In genomic region chr17:79087428-79088143, GRCh38 we compare ENCODE assay signal across 8 cellular contexts. TPM values are rescaled to one million over a fixed set of nuclear protein-coding genes. Genes with fewer than 3 reads are reported as not detected.
DNase-seq lines count a peak whose midpoint lies in the region; ATAC-seq, FAIRE-seq and TF ChIP-seq lines count a peak whose summit lies in the region.

No MANE protein-coding gene starts in this region.

- CTCF ChIA-PET in endothelial cell of umbilical vein (lab: Charles Lee): interaction anchor here (0.5 to 14.1 kb wide), 24 partner anchors 9 to 621 kb away, joined by 3 to 428 read pairs (median 4); partner anchors contain the start of gene ENGASE

- no peaks in the 10 kb centered on the region for H3K36me3 Mint-ChIP-seq in CD4-positive, CD25-positive, alpha-beta regulatory T cell

- H3K27me3 ChIP-seq in CD4-positive, CD25-positive, alpha-beta regulatory T cell (ENCODE audit: control insufficient read depth, insufficient read depth, low read length): no peaks in the 10 kb centered on the region
- H3K27me3 ChIP-seq in endothelial cell of umbilical vein (ENCODE audit: control insufficient read depth in 2 of 2, insufficient read depth in 2 of 2, low read length in 2 of 2): no peaks in the 10 kb centered on the region

- H2AFZ ChIP-seq in endothelial cell of umbilical vein (ENCODE audit: low read depth, low read length): no peak overlapping the region

- no TSS peak for BruUV-seq in endothelial cell of umbilical vein (replicated peaks; lab: Mats Ljungman, UMichigan)

- H4K20me1 ChIP-seq in endothelial cell of umbilical vein (replicated peaks; ENCODE audit: control insufficient read depth, extremely low read depth, insufficient read depth, low read length): no peaks in the 10 kb centered on the region

- peaks cover 8% of the 10 kb centered on the region for H3K36me3 ChIP-seq in CD4-positive, CD25-positive, alpha-beta regulatory T cell (ENCODE audit: control insufficient read depth, insufficient read depth, low read length)
- peaks cover 0 to 3% of the 10 kb centered on the region in 2 experiments for H3K36me3 ChIP-seq in endothelial cell of umbilical vein (ENCODE audit: control insufficient read depth in 2 of 2, extremely low read depth in 1 of 2, insufficient read depth in 2 of 2, low read length in 2 of 2)

- no peaks in the 10 kb centered on the region for H3K79me2 ChIP-seq in endothelial cell of umbilical vein (ENCODE audit: control insufficient read depth, insufficient read depth, low read length)

- H3K9me3 ChIP-seq in CD4-positive, CD25-positive, alpha-beta regulatory T cell (ENCODE audit: control insufficient read depth in 2 of 2, low read length in 2 of 2): no peaks in the 10 kb centered on the region
- H3K9me3 ChIP-seq in endothelial cell of umbilical vein (replicated peaks; ENCODE audit: control insufficient read depth, insufficient read depth, low read length): no peaks in the 10 kb centered on the region

- H3K9me1 ChIP-seq in endothelial cell of umbilical vein (replicated peaks; ENCODE audit: control insufficient read depth, extremely low read depth, insufficient read depth, low read length): no peaks in the 10 kb centered on the region

- intact Hi-C loops in endothelial cell of umbilical vein (cut with micrococcal nuclease): loop anchor here (1.0 to 10.0 kb wide), 4 partner anchors 77 to 621 kb away; no protein-coding TSS in a partner anchor

- DNase-seq in CD4-positive, CD25-positive, alpha-beta regulatory T cell: peak; percentile 57 to 70 (median 65)
- DNase-seq in NCI-H748 (lab: John Stamatoyannopoulos, UW; ENCODE audit: unreplicated experiment): peak; percentile 54
- DNase-seq in activated CD8-positive, alpha-beta memory T cell treated with anti-CD3 and anti-CD28 coated beads, Interleukin-2, amount 50 U/mL, for 24 hours (ENCODE audit: extremely low read depth): peak; percentile 49
- DNase-seq in endothelial cell of umbilical vein (ENCODE audit: low read depth, low spot score): peak; percentile 51
- peak; percentile 70 for DNase-seq in mucosa of gallbladder (ENCODE audit: low spot score)
- DNase-seq in stimulated activated CD8-positive, alpha-beta memory T cell treated with anti-CD3 and anti-CD28 coated beads, Interleukin-7, amount 100 ng/mL, for 24 hours (ENCODE audit: low read depth): peak; percentile 60

- no peak overlapping the region for H3K27ac Mint-ChIP-seq in CD4-positive, CD25-positive, alpha-beta regulatory T cell

- TF ChIP-seq POLR2A in endothelial cell of umbilical vein (IDR thresholded peaks at IDR 0.05; ENCODE audit: low read depth, low read length): no peak

- peak; percentile 81 to 88 for TF ChIP-seq CTCF in endothelial cell of umbilical vein (IDR thresholded peaks at IDR 0.05; ENCODE audit: extremely low read depth in 1 of 2, insufficient read depth in 1 of 2, low read depth in 1 of 2, low read length in 2 of 2)

- dilution Hi-C loops in endothelial cell of umbilical vein (cut with MboI; ENCODE audit: extremely low pct_ligation_motif_present, low sequenced_read_pairs): no loop called here

- H3K9ac ChIP-seq in endothelial cell of umbilical vein (replicated peaks; ENCODE audit: extremely low read depth, insufficient read depth, low read length): no peak overlapping the region

- no peak overlapping the region for H3K27ac ChIP-seq in CD4-positive, CD25-positive, alpha-beta regulatory T cell (ENCODE audit: insufficient read depth, low read length, poor library complexity, severe bottlenecking)
- no peak overlapping the region for H3K27ac ChIP-seq in endothelial cell of umbilical vein (ENCODE audit: insufficient read depth, low read depth, low read length)

- peak; percentile 94 for FAIRE-seq in endothelial cell of umbilical vein (lab: Jason Lieb, UNC)

- H3K4me3 ChIP-seq in CD4-positive, CD25-positive, alpha-beta regulatory T cell (ENCODE audit: low read depth, low read length): no peak overlapping the region
- no peak overlapping the region for H3K4me3 ChIP-seq in endothelial cell of umbilical vein (replicated peaks in 1 of 3; ENCODE audit: insufficient read depth in 1 of 3, low read depth in 1 of 3, low read length in 3 of 3)

- peak; percentile 63 to 81 for ATAC-seq in CD4-positive, CD25-positive, alpha-beta regulatory T cell (ENCODE audit: low read depth in 2 of 2)
- ATAC-seq in HG02610 (IDR thresholded peaks at IDR 0.05; ENCODE audit: unreplicated experiment): peak; percentile 45
- no peak for ATAC-seq in GM18517 (IDR thresholded peaks at IDR 0.05; ENCODE audit: unreplicated experiment)

- no peak overlapping the region for H3K4me3 Mint-ChIP-seq in CD4-positive, CD25-positive, alpha-beta regulatory T cell

- H3K27me3 Mint-ChIP-seq in CD4-positive, CD25-positive, alpha-beta regulatory T cell: no peaks in the 10 kb centered on the region

- H3K4me1 ChIP-seq in CD4-positive, CD25-positive, alpha-beta regulatory T cell (ENCODE audit: control insufficient read depth, insufficient read depth, low read length, poor library complexity, severe bottlenecking): peaks cover 3% of the 10 kb centered on the region
- no peaks in the 10 kb centered on the region for H3K4me1 ChIP-seq in endothelial cell of umbilical vein (ENCODE audit: control insufficient read depth, extremely low read depth, insufficient read depth, low read length)

- POLR2A ChIA-PET in endothelial cell of umbilical vein (lab: Charles Lee): interaction anchor here (1.1 kb wide), 1 partner anchor 306 kb away, joined by 4 read pairs; no protein-coding TSS in a partner anchor

- H3K4me1 Mint-ChIP-seq in CD4-positive, CD25-positive, alpha-beta regulatory T cell: peaks cover 0 to 4% (median under 1%) of the 10 kb centered on the region in 4 donors

- H3K4me2 ChIP-seq in endothelial cell of umbilical vein (ENCODE audit: insufficient read depth, low read length): no peak overlapping the region

- peaks cover 0 to 2% (median 0%) of the 10 kb centered on the region in 7 donors for H3K9me3 Mint-ChIP-seq in CD4-positive, CD25-positive, alpha-beta regulatory T cell

TF ChIP-seq in endothelial cell of umbilical vein, 7 proteins besides CTCF, POLR2A, EP300 and RAD21:
- TF ChIP-seq MAX (IDR thresholded peaks at IDR 0.05; ENCODE audit: insufficient read depth, insufficient read length): no peak
- TF ChIP-seq GATA2 (IDR thresholded peaks at IDR 0.05; ENCODE audit: insufficient read depth, insufficient read length, low read depth, low read length): no peak
- no peak for TF ChIP-seq JUN (IDR thresholded peaks at IDR 0.05; ENCODE audit: borderline replicate concordance, insufficient read depth, insufficient read length, low read depth)
- no peak for TF ChIP-seq POLR2AphosphoS5 (IDR thresholded peaks at IDR 0.05; ENCODE audit: insufficient read depth, low read depth, low read length)
- no peak for TF ChIP-seq EZH2 (IDR thresholded peaks at IDR 0.05; ENCODE audit: borderline replicate concordance, low read depth, low read length, severe bottlenecking)
- TF ChIP-seq MYC (IDR thresholded peaks at IDR 0.05; ENCODE audit: low read depth, low read length): no peak
- TF ChIP-seq FOS (IDR thresholded peaks at IDR 0.05; ENCODE audit: borderline replicate concordance, insufficient read depth, low read length): no peak

RNA-seq across cellular contexts. Expression of gene ENGASE, which starts 13.0 kb away (rescaled TPM):
- total RNA-seq in CD4-positive, CD25-positive, alpha-beta regulatory T cell: 91.9 TPM
- 1 to 10 TPM; 1.1 to 4.7 (median 2.4) TPM for polyA plus RNA-seq in CD4-positive, CD25-positive, alpha-beta regulatory T cell
- 20.8 and 27.2 TPM in 2 replicates for total RNA-seq in endothelial cell of umbilical vein
- polyA plus RNA-seq in endothelial cell of umbilical vein: 10.5 and 13.7 TPM in 2 replicates
- polyA plus RNA-seq in endothelial cell of umbilical vein (2011; cell fraction: cytosol; rRNA removed): 3.0 and 4.6 TPM in 2 replicates
- polyA plus RNA-seq in endothelial cell of umbilical vein (2011; cell fraction: nucleus; rRNA removed): 142 and 147 TPM in 2 replicates
- polyA plus RNA-seq in endothelial cell of umbilical vein (2012): 17.2 and 26.3 TPM in 2 replicates
- polyA minus RNA-seq in endothelial cell of umbilical vein: 15.6 and 21.1 TPM in 2 replicates
- polyA minus RNA-seq in endothelial cell of umbilical vein (2011; cell fraction: cytosol; rRNA and poly(A)+ RNA removed): 9.3 TPM
- polyA minus RNA-seq in endothelial cell of umbilical vein (2011; cell fraction: nucleus; rRNA and poly(A)+ RNA removed): 20.5 and 27.4 TPM in 2 replicates
- total RNA-seq in mucosa of gallbladder: 74.8 TPM
